Comparison of ENCODE assay signal across 8 cellular contexts in the genomic region with DNA sequence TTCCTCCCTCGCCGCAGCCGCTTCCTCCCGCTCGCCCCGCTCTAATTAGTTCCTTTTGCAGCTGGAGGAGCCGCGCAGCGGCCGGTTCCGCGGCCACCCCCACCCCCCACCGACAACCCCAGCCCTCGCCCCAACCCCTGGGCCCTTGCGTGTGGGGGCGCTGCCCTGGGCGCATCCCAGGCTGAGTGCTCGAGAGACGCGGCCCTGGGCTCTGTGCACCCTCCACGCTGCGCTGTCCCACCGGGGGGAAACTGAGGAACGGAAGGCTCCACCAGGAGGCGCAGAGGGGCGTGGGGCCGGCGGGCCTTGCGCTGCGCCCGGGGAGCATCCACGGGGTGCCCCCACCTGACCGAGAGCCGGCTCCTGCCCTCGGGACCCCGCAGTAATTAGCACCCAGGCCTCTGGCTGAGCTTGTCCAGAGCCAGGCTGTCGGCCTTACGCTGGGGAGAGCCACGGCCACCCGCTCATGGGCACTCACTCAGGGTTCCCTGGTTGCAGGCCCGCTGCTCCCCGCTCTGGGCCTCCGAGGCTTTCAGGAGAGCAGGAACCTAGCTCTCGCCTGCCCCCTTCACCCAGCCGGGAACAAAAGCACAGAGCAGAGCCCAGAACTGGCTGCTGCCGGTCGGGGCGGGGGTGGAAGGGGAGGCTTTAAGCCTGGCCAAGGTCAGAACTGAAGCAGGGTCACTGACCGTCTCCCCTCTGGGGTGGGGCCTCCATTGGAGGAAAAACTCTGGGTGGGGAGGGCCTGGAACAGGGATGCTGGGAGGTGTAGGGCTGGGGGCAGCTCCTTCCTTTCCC. TPM values are rescaled to one million over a fixed set of nuclear protein-coding genes. Genes with fewer than 3 reads are reported as not detected.
DNase-seq lines count a peak whose midpoint lies in the region; ATAC-seq and TF ChIP-seq lines count a peak whose summit lies in the region.

No MANE protein-coding gene starts in this region.

- peaks cover 14% of the 10 kb centered on the region for H3K4me1 ChIP-seq in CD8-positive, alpha-beta T cell (ENCODE audit: insufficient read depth, low read length)
- peaks cover 25 to 76% (median 61%) of the 10 kb centered on the region in 6 donors for H3K4me1 ChIP-seq in spleen

- peak; percentile 78 for ATAC-seq in CD8-positive, alpha-beta T cell
- peak; percentile 63 for ATAC-seq in activated B cell treated with CpG ODN at 0.5 μM for 24 hours (ENCODE audit: low read depth)

- 0 to 3% (median 1%) methylated on average over 17 to 49 of the region's 49 CpGs for WGBS in spleen, 5 donors

- H3K4me3 Mint-ChIP-seq in CD8-positive, alpha-beta T cell: peak overlapping the region; percentile 66
- H3K4me3 Mint-ChIP-seq in activated B cell treated with CpG ODN at 0.5 μM for 24 hours: peak overlapping the region; percentile 57
- peak overlapping the region; percentile 74 for H3K4me3 Mint-ChIP-seq in dendritic cell treated with granulocyte-macrophage colony-stimulating factor and Interleukin-4, amounts not matched to agents 40 ng/mL and 50 ng/mL, for 4 days

- TF ChIP-seq CTCF in CD8-positive, alpha-beta T cell (IDR thresholded peaks at IDR 0.05): peak; percentile 56
- no peak for TF ChIP-seq CTCF in activated B cell treated with CpG ODN at 0.5 μM for 24 hours (IDR thresholded peaks at IDR 0.05)
- peak; percentile 9 to 73 (median 54) for TF ChIP-seq CTCF in spleen (IDR thresholded peaks at IDR 0.05 in 8 of 11, conservative IDR thresholded peaks at IDR 0.05 in 3 of 11)

- H3K9me3 Mint-ChIP-seq in CD8-positive, alpha-beta T cell: no peaks in the 10 kb centered on the region
- no peaks in the 10 kb centered on the region for H3K9me3 Mint-ChIP-seq in activated B cell treated with CpG ODN at 0.5 μM for 24 hours
- no peaks in the 10 kb centered on the region for H3K9me3 Mint-ChIP-seq in dendritic cell treated with granulocyte-macrophage colony-stimulating factor and Interleukin-4, amounts not matched to agents 40 ng/mL and 50 ng/mL, for 4 days

- H3K4me1 Mint-ChIP-seq in CD8-positive, alpha-beta T cell (ENCODE audit: low read depth): peaks cover 5% of the 10 kb centered on the region
- H3K4me1 Mint-ChIP-seq in activated B cell treated with CpG ODN at 0.5 μM for 24 hours: peaks cover 13% of the 10 kb centered on the region
- peaks cover 42% of the 10 kb centered on the region for H3K4me1 Mint-ChIP-seq in dendritic cell treated with granulocyte-macrophage colony-stimulating factor and Interleukin-4, amounts not matched to agents 40 ng/mL and 50 ng/mL, for 4 days (ENCODE audit: low read depth)

- peak overlapping the region; percentile 54 for H3K4me3 ChIP-seq in CD8-positive, alpha-beta T cell (ENCODE audit: low read depth, low read length)
- H3K4me3 ChIP-seq in Jurkat, Clone E6-1 (ENCODE audit: low read length): peak overlapping the region; percentile 46
- H3K4me3 ChIP-seq in spleen: peak overlapping the region; percentile 16 to 74 (median 37)

- H3K27me3 Mint-ChIP-seq in CD8-positive, alpha-beta T cell (ENCODE audit: low read depth): no peaks in the 10 kb centered on the region
- H3K27me3 Mint-ChIP-seq in activated B cell treated with CpG ODN at 0.5 μM for 24 hours: no peaks in the 10 kb centered on the region
- peaks cover 20% of the 10 kb centered on the region for H3K27me3 Mint-ChIP-seq in dendritic cell treated with granulocyte-macrophage colony-stimulating factor and Interleukin-4, amounts not matched to agents 40 ng/mL and 50 ng/mL, for 4 days

- H3K27ac ChIP-seq in CD8-positive, alpha-beta T cell (ENCODE audit: low read depth, low read length): no peak overlapping the region
- peak overlapping the region; percentile 33 to 78 (median 74) for H3K27ac ChIP-seq in spleen

- no peak for TF ChIP-seq POLR2A in spleen (IDR thresholded peaks at IDR 0.05)

- DNase-seq in CD8-positive, alpha-beta T cell: peak in 6 of 7 experiments; percentile 25 to 73 (median 59)
- DNase-seq in Jurkat, Clone E6-1 (ENCODE audit: low read depth, low spot score): no peak
- peak; percentile 38 for DNase-seq in activated B cell treated with CpG ODN at 0.5 μM for 24 hours
- peak; percentile 34 for DNase-seq in kidney glomerular epithelial cell (lab: John Stamatoyannopoulos, UW)
- DNase-seq in spleen: peak; percentile 90
- no peak for DNase-seq in LoVo (ENCODE audit: low spot score)
- no peak for DNase-seq in NCI-H1105 treated with DMSO at 0.1 percent for 48 hours (lab: John Stamatoyannopoulos, UW)

- H3K27ac Mint-ChIP-seq in CD8-positive, alpha-beta T cell: no peak overlapping the region
- no peak overlapping the region for H3K27ac Mint-ChIP-seq in activated B cell treated with CpG ODN at 0.5 μM for 24 hours
- H3K27ac Mint-ChIP-seq in dendritic cell treated with granulocyte-macrophage colony-stimulating factor and Interleukin-4, amounts not matched to agents 40 ng/mL and 50 ng/mL, for 4 days: peak overlapping the region; percentile 80

- H3K36me3 ChIP-seq in CD8-positive, alpha-beta T cell (ENCODE audit: insufficient read depth, low read length): no peaks in the 10 kb centered on the region
- H3K36me3 ChIP-seq in spleen: peaks cover 0 to 9% (median 0%) of the 10 kb centered on the region in 6 donors

- no peaks in the 10 kb centered on the region for H3K36me3 Mint-ChIP-seq in CD8-positive, alpha-beta T cell
- no peaks in the 10 kb centered on the region for H3K36me3 Mint-ChIP-seq in activated B cell treated with CpG ODN at 0.5 μM for 24 hours (ENCODE audit: low read depth)
- H3K36me3 Mint-ChIP-seq in dendritic cell treated with granulocyte-macrophage colony-stimulating factor and Interleukin-4, amounts not matched to agents 40 ng/mL and 50 ng/mL, for 4 days (ENCODE audit: low read depth): no peaks in the 10 kb centered on the region

- POLR2A ChIA-PET in CD8-positive, alpha-beta T cell (lab: Charles Lee): interaction anchor here (0.6 to 1.1 kb wide), 3 partner anchors 12 to 55 kb away, joined by 3 read pairs; a partner anchor contains a TSS
- POLR2A ChIA-PET in activated B cell treated with CpG ODN at 0.5 μM for 24 hours (lab: Charles Lee): interaction anchor here (1.0 to 1.6 kb wide), 5 partner anchors 13 to 56 kb away, joined by 3 read pairs; no protein-coding TSS in a partner anchor

- no peaks in the 10 kb centered on the region for H3K27me3 ChIP-seq in CD8-positive, alpha-beta T cell (ENCODE audit: insufficient read depth, low read length)
- peaks cover 0 to 27% (median 0%) of the 10 kb centered on the region in 7 donors for H3K27me3 ChIP-seq in spleen (replicated peaks in 1 of 7)

- CTCF ChIA-PET in CD8-positive, alpha-beta T cell (lab: Charles Lee): interaction anchor here (0.7 to 12.1 kb wide), 7 partner anchors 8 to 74 kb away, joined by 3 to 169 read pairs (median 3); no protein-coding TSS in a partner anchor
- CTCF ChIA-PET in activated B cell treated with CpG ODN at 0.5 μM for 24 hours (lab: Charles Lee): interaction anchor here (0.6 to 4.0 kb wide), 11 partner anchors 11 to 128 kb away, joined by 3 to 35 read pairs (median 3); no protein-coding TSS in a partner anchor

- no peaks in the 10 kb centered on the region for H3K9me3 ChIP-seq in CD8-positive, alpha-beta T cell (ENCODE audit: low read length)
- H3K9me3 ChIP-seq in spleen: no peaks in the 10 kb centered on the region

- intact Hi-C loops in CD8-positive, alpha-beta T cell (cut with DNase I, micrococcal nuclease): no loop called here
- intact Hi-C loops in activated B cell treated with CpG ODN at 0.5 μM for 24 hours (cut with micrococcal nuclease) (no loop called here), spleen (cut with DNase I; ENCODE audit: low total_unique reads) (no loop called here)
- intact Hi-C loops in dendritic cell treated with granulocyte-macrophage colony-stimulating factor and Interleukin-4, amounts not matched to agents 40 ng/mL and 50 ng/mL, for 4 days (cut with micrococcal nuclease): loop anchor here (5.0 kb wide), 1 partner anchor 56 kb away; a partner anchor contains a TSS

RNA-seq across cellular contexts. Expression of a gene that starts 12.1 kb away (rescaled TPM):
- total RNA-seq in CD8-positive, alpha-beta T cell: not detected
- polyA plus RNA-seq in Jurkat, Clone E6-1 (2012; ENCODE audit: insufficient read depth, insufficient read length): 1.3 TPM
- total RNA-seq in activated B cell treated with CpG ODN at 0.5 μM for 24 hours (not detected in 2 replicates), spleen (1 to 10 TPM; 1.8 to 8.4 (median 4.8) TPM)
- 1 to 10 TPM in 2 of 3 donors, under 1 TPM in 1; 0.89 to 2.5 (median 2.0) TPM for polyA plus RNA-seq in spleen

RNA-seq across cellular contexts. Expression of a gene that starts 23.1 kb away (rescaled TPM):
- total RNA-seq in CD8-positive, alpha-beta T cell: 10 to 100 TPM; 30.9 to 31.4 TPM
- polyA plus RNA-seq in Jurkat, Clone E6-1 (2012; ENCODE audit: insufficient read depth, insufficient read length): 79.3 TPM
- 42.4 and 58.1 TPM in 2 replicates for total RNA-seq in activated B cell treated with CpG ODN at 0.5 μM for 24 hours
- total RNA-seq in spleen: 10 to 100 TPM; 26.7 to 45.9 (median 30.1) TPM
- 10 to 100 TPM; 65.5 to 88.8 (median 84.8) TPM for polyA plus RNA-seq in spleen

RNA-seq across cellular contexts. Expression of a gene that starts 43.7 kb away (rescaled TPM):
- under 1 TPM; 0.57 to 0.83 TPM for total RNA-seq in CD8-positive, alpha-beta T cell
- 0.31 TPM for polyA plus RNA-seq in Jurkat, Clone E6-1 (2012; ENCODE audit: insufficient read depth, insufficient read length)
- total RNA-seq in activated B cell treated with CpG ODN at 0.5 μM for 24 hours: 0.11 and 0.15 TPM in 2 replicates
- total RNA-seq in spleen: 10 to 100 TPM in 5 of 7 donors, 1 to 10 TPM in 2; 7.4 to 24.9 (median 15.6) TPM
- 1 to 10 TPM; 2.0 to 6.3 (median 5.2) TPM for polyA plus RNA-seq in spleen

RNA-seq across cellular contexts. Expression of a gene that starts 55.2 kb away (rescaled TPM):
- 1 to 10 TPM; 8.5 to 9.8 TPM for total RNA-seq in CD8-positive, alpha-beta T cell
- 22.8 TPM for polyA plus RNA-seq in Jurkat, Clone E6-1 (2012; ENCODE audit: insufficient read depth, insufficient read length)
- total RNA-seq in activated B cell treated with CpG ODN at 0.5 μM for 24 hours (16.7 and 18.1 TPM in 2 replicates), spleen (10 to 100 TPM in 4 of 7 donors, 1 to 10 TPM in 3; 8.5 to 14.9 (median 11.0) TPM)
- polyA plus RNA-seq in spleen: 10 to 100 TPM in 2 of 3 donors, 1 to 10 TPM in 1; 7.6 to 14.2 (median 11.5) TPM

Comparison
In these comparisons a context has a peak if more than half of its experiments do, and no peak if none do; other contexts are left out.
1. DNase-seq: peak in CD8-positive, alpha-beta T cell (6 of 7), activated B cell treated with CpG ODN at 0.5 μM for 24 hours (single experiment), kidney glomerular epithelial cell (single experiment) and spleen (single experiment); none in Jurkat, Clone E6-1 (single experiment), LoVo (single experiment) and NCI-H1105 treated with DMSO at 0.1 percent for 48 hours (single experiment).
2. Peak in every context shown above with its lines, with median percentiles within 50 percentile points of each other: H3K4me3 ChIP-seq and H3K4me3 Mint-ChIP-seq.